Comparison of ENCODE assay signal across 8 cellular contexts in the genomic region with DNA sequence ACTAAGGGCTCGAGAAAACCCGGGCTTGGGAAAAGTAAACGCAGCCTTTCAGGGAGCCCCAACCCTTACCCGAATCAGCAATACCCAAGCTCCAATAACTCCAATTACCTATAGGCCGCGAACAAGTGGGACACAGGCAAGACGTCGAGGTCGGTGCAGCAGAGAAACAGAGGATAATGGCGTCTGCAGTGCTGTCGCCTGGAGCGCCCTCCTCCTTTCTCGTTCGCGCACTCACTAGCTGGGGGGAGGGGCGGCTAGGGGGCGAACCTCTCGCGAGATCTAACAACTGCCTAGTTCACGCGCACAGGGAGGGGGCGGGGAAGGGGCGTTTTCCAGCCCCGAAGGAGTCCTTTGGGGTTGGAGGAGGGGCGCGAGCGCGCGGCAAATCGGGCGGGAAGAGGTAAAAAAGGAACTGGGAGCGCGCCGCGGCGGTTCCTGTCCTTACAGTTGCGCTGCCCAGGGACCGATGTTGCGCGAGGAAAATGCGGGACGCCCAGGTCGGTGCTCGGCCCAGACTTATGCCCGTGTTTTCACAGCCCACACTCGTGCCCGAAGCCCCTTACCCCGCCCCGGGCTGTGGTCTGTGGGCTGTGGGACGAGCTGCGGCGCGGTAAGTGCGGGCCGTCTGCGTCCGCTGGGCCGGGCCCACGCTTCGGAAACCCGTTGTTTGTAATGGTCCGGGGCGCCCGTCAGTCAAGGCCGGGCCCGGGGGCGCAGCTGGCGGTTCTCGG. TPM values are rescaled to one million over a fixed set of nuclear protein-coding genes. Genes with fewer than 3 reads are reported as not detected.
DNase-seq lines count a peak whose midpoint lies in the region; ATAC-seq, FAIRE-seq and TF ChIP-seq lines count a peak whose summit lies in the region.

A gene (plus strand): TSS at position 411 of the 731 bp plus-strand sequence. CDS start 20,182 bp downstream, outside the sequence.

- peak within 1 kb of the TSS; percentile 95 to 100 for H3K4me3 ChIP-seq in kidney (ENCODE audit: low read length in 2 of 2)

- TF ChIP-seq CTCF in kidney (IDR thresholded peaks at IDR 0.05; ENCODE audit: borderline replicate concordance, extremely low read depth, insufficient read depth), result no peak

- DNase-seq in AG20443 (ENCODE audit: low spot score), result peak; percentile 96
- peak; percentile 87 for DNase-seq in NCI-H446 treated with DMSO at 0.1 percent for 48 hours (lab: John Stamatoyannopoulos, UW)
- peak; percentile 97 for DNase-seq in activated CD4-positive, CD25-positive, alpha-beta regulatory T cell treated with anti-CD3 and anti-CD28 coated beads, Interleukin-2, amount 50 U/mL, for 72 hours
- peak; percentile 74 to 86 for DNase-seq in cerebellar nuclear complex (lab: John Stamatoyannopoulos, UW)
- peak; percentile 99 for DNase-seq in kidney
- DNase-seq in stimulated activated CD4-positive, alpha-beta T cell treated with anti-CD3 and anti-CD28 coated beads, Interleukin-15, amount 100 ng/mL, for 24 hours, result peak; percentile 100

- no peaks in the 10 kb centered on the region for H3K9me3 ChIP-seq in kidney (ENCODE audit: control insufficient read depth in 1 of 2, low read length in 2 of 2)

- H3K9ac ChIP-seq in kidney (ENCODE audit: low read length in 2 of 2), result peak within 1 kb of the TSS; percentile 100

- H3K4me1 ChIP-seq in kidney (ENCODE audit: control insufficient read depth in 1 of 2, insufficient read depth in 1 of 2, low read depth in 1 of 2, low read length in 2 of 2), result peaks cover 5 to 14% of the 10 kb centered on the region in 2 donors

- peak within 1 kb of the TSS; percentile 100 for H3K27ac ChIP-seq in kidney (ENCODE audit: low read depth in 2 of 2, low read length in 2 of 2)

- H3K36me3 ChIP-seq in kidney (ENCODE audit: control insufficient read depth in 1 of 2, insufficient read depth in 2 of 2, low read length in 2 of 2), result peaks cover 5 to 29% of the 10 kb centered on the region in 2 donors

- ATAC-seq in GM19035 (IDR thresholded peaks at IDR 0.05; ENCODE audit: unreplicated experiment), result peak; percentile 71
- ATAC-seq in HG03354 (IDR thresholded peaks at IDR 0.05; ENCODE audit: poor library complexity, severe bottlenecking, unreplicated experiment), result peak; percentile 71

- intact Hi-C loops in kidney (cut with DNase I), result no loop called here

- FAIRE-seq in kidney (lab: Jason Lieb, UNC), result no peak

RNA-seq across cellular contexts. Expression of the gene that starts here (rescaled TPM):
- 6.2 TPM for total RNA-seq in kidney
- 2.9 TPM for polyA plus RNA-seq in kidney (ENCODE audit: insufficient read depth, low read depth, low replicate concordance)

Comparison
In these comparisons a context has a peak if more than half of its experiments do, and no peak if none do; other contexts are left out.
1. Peak in every context shown above with its lines: DNase-seq, ATAC-seq, H3K4me3 ChIP-seq and H3K27ac ChIP-seq.